13 cellular contexts compared by ENCODE assay signal in the genomic region with DNA sequence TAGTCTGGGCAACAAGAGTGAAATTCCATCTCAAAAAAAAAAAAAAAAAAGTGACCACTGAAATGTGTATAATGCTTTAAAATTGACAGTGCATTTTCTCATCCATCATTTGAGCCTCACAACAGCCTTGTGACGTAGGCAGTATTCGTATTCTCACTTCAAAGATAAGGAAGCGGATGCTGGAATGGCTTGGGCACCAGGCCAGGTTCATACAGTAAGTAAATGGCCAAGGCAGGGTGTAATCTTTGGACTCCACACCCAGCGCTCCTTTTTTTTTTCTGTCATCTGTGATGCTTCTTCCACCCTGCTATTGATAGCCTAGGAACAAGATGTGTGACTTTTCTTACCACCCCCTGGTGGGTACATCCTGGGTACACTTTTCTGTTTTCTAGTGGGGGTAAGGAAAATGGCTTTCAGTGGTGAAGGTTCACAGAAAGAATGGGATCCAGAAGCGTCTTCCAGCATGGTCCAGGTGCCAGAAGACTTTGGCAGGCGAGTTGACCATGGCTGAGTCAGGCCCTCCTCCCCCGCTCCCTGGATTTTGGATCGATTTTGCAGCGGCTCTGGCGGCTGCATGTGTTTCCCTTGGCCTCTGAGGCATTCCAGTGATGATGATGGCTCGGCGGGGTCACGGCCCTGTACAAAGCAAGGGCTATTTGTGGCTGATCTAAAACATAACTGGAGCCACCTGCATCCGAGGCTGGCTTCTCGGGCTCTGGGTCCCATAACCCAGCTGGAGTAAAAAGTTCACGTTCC.
DNase-seq lines count a peak whose midpoint lies in the region; ATAC-seq, FAIRE-seq and TF ChIP-seq lines count a peak whose summit lies in the region.
"Had no signal": no experiment of that assay in that cellular context is flagged by ENCODE, and none has a peak within 500 bp of the region (broad histone marks: within the 10 kb centered on the region; RNA-seq: fewer than 3 reads in every experiment).

No MANE protein-coding gene starts in this region.

- no peak overlapping the region for H3K56ac ChIP-seq in mesendoderm (ENCODE audit: low read length)

- in situ Hi-C loops in K562 (cut with MboI), result no loop called here

- H3K4ac ChIP-seq in mesendoderm (ENCODE audit: low read depth, low read length), result no peak overlapping the region

- no peaks in the 10 kb centered on the region for H4K20me1 ChIP-seq in K562 (replicated peaks; ENCODE audit: control insufficient read depth, insufficient read depth, low read length)

- no peaks in the 10 kb centered on the region for H3K79me1 ChIP-seq in mesendoderm (ENCODE audit: low read length)

- CTCF ChIA-PET in K562 (lab: Yijun Ruan, JAX; ENCODE audit: low intra/inter-chr PET ratio), result no interaction called here

- no peak overlapping the region for H3K18ac ChIP-seq in mesendoderm (ENCODE audit: low read length)

- no peaks in the 10 kb centered on the region for H3K9me3 ChIP-seq in K562 (replicated peaks; ENCODE audit: control insufficient read depth, insufficient read depth, low read depth, low read length)
- no peaks in the 10 kb centered on the region for H3K9me3 ChIP-seq in right cardiac atrium (ENCODE audit: control insufficient read depth, low read length)
- H3K9me3 ChIP-seq in sigmoid colon, result peaks cover 0 to 3% (median 0%) of the 10 kb centered on the region in 4 donors

- POLR2A ChIA-PET in K562 (lab: Yijun Ruan, JAX), result interaction anchor here (0.6 kb wide), 1 partner anchor 84 kb away, joined by 3 read pairs; no protein-coding TSS in a partner anchor

- H3K36me3 ChIP-seq in K562 (ENCODE audit: control insufficient read depth, insufficient read depth, low read length) (no peaks in the 10 kb centered on the region), sigmoid colon (no peaks in the 10 kb centered on the region), mesendoderm (ENCODE audit: control insufficient read depth, insufficient read depth, low read length) (no peaks in the 10 kb centered on the region)
- H3K36me3 ChIP-seq: neutrophil had no signal

- H2AFZ ChIP-seq in K562 (ENCODE audit: low read depth, low read length), result no peak overlapping the region

- no peak for TF ChIP-seq EP300 in K562 (IDR thresholded peaks at IDR 0.05; ENCODE audit: low read length)
- TF ChIP-seq EP300 in sigmoid colon (IDR thresholded peaks at IDR 0.05), result no peak

- ATAC-seq in K562 (no peak), right cardiac atrium (peak; percentile 89 to 94), HG02678 (IDR thresholded peaks at IDR 0.05; ENCODE audit: unreplicated experiment) (no peak)

- DNase-seq in K562 (ENCODE audit: extremely low read depth in 1 of 4, low spot score in 3 of 4) (peak in 2 of 4 experiments; percentile 16 to 27), right cardiac atrium (peak; percentile 94 to 97 (median 94)), sigmoid colon (peak; percentile 95), NCI-H1930 (lab: John Stamatoyannopoulos, UW) (no peak), mesendoderm (no peak), AML-193 (lab: John Stamatoyannopoulos, UW) (no peak)
- DNase-seq: CD8-positive, alpha-beta memory T cell; NCI-H345; T-helper 1 cell had no signal

- H2BK15ac ChIP-seq in mesendoderm (replicated peaks; ENCODE audit: low read depth), result no peak overlapping the region

- TF ChIP-seq CTCF in C4-2B (conservative IDR thresholded peaks at IDR 0.05) (no peak), K562 (IDR thresholded peaks at IDR 0.05 in 2 of 3, conservative IDR thresholded peaks at IDR 0.05 in 1 of 3; ENCODE audit: insufficient read depth in 2 of 3, low read depth in 1 of 3, low read length in 3 of 3) (no peak), sigmoid colon (IDR thresholded peaks at IDR 0.05) (no peak)

- H3K79me2 ChIP-seq in K562 (ENCODE audit: control insufficient read depth, insufficient read depth, low read length) (no peaks in the 10 kb centered on the region), mesendoderm (ENCODE audit: control insufficient read depth, insufficient read depth, low read length) (no peaks in the 10 kb centered on the region)

- intact Hi-C loops in K562 (cut with micrococcal nuclease) (no loop called here), right cardiac atrium (cut with DNase I) (no loop called here), sigmoid colon (cut with DNase I) (loop anchor here (5.0 to 10.0 kb wide), 3 partner anchors 66 to 189 kb away; no protein-coding TSS in a partner anchor)

- H3K27me3 ChIP-seq in K562 (ENCODE audit: control insufficient read depth in 2 of 2, insufficient read depth in 2 of 2, low read length in 2 of 2), result peaks cover 0 to 8% of the 10 kb centered on the region in 2 experiments; a peak in 1 of 5 replicates
- no peaks in the 10 kb centered on the region for H3K27me3 ChIP-seq in right cardiac atrium (ENCODE audit: control insufficient read depth, insufficient read depth)
- no peaks in the 10 kb centered on the region for H3K27me3 ChIP-seq in sigmoid colon
- no peaks in the 10 kb centered on the region for H3K27me3 ChIP-seq in mesendoderm (ENCODE audit: insufficient read depth, low read length, poor library complexity)
- H3K27me3 ChIP-seq: neutrophil had no signal

- no peaks in the 10 kb centered on the region for H3K9me1 ChIP-seq in K562 (ENCODE audit: control insufficient read depth, insufficient read depth, low read length)

- H3K27ac ChIP-seq in C4-2B (peak overlapping the region; percentile 17), K562 (ENCODE audit: extremely low read depth, low read depth, low read length) (no peak overlapping the region), right cardiac atrium (ENCODE audit: low read length) (peak overlapping the region; percentile 77), sigmoid colon (peak overlapping the region; percentile 76 to 89 (median 80)), mesendoderm (ENCODE audit: low read depth, low read length) (no peak overlapping the region)
- H3K27ac ChIP-seq: neutrophil had no signal

- no peak overlapping the region for H3K23ac ChIP-seq in mesendoderm (ENCODE audit: low read length)

- H4K5ac ChIP-seq in mesendoderm (ENCODE audit: low read length), result no peak overlapping the region

- no peak for TF ChIP-seq POLR2A in K562 (conservative IDR thresholded peaks at IDR 0.05)
- TF ChIP-seq POLR2A in sigmoid colon (IDR thresholded peaks at IDR 0.05), result no peak

- 3% methylated on average over 12 of the region's 16 CpGs for WGBS in K562 (ENCODE audit: insufficient coverage, low coverage, missing lambda C conversion rate)
- WGBS in right cardiac atrium, result 16% methylated on average over 16 of the region's 16 CpGs
- 30 to 56% methylated on average over 16 of the region's 16 CpGs for WGBS in sigmoid colon, 2 donors
- WGBS in mesendoderm (ENCODE audit: extremely low coverage, insufficient coverage, low lambda C conversion rate), result no CpG with 5 or more reads among the region's 16 CpGs

- no peak overlapping the region for H2BK5ac ChIP-seq in mesendoderm (ENCODE audit: low read length)

- no peak overlapping the region for H2BK120ac ChIP-seq in mesendoderm (ENCODE audit: low read depth, low read length)

- TF ChIP-seq RAD21 in K562 (CRISPR knock-in tag; conservative IDR thresholded peaks at IDR 0.05 in 1 of 2, IDR thresholded peaks at IDR 0.05 in 1 of 2), result no peak

- BruUV-seq in K562 (replicated peaks; lab: Mats Ljungman, UMichigan), result no TSS peak

- no peak for FAIRE-seq in K562 (lab: Jason Lieb, UNC)
- FAIRE-seq: H1 had no signal

- H3K4me2 ChIP-seq in K562 (ENCODE audit: insufficient read depth, low read length) (no peak overlapping the region), mesendoderm (ENCODE audit: low read length) (no peak overlapping the region)

- H4K8ac ChIP-seq in mesendoderm (ENCODE audit: low read depth, low read length), result no peak overlapping the region

- H3K9ac ChIP-seq in K562 (ENCODE audit: insufficient read depth in 1 of 2, low read depth in 2 of 2, low read length in 2 of 2), result no peak overlapping the region
- no peak overlapping the region for H3K9ac ChIP-seq in mesendoderm (ENCODE audit: low read length)

- H2AK5ac ChIP-seq in mesendoderm (ENCODE audit: low read length), result no peak overlapping the region

- H3K4me1 ChIP-seq in K562 (replicated peaks in 1 of 2; ENCODE audit: control insufficient read depth in 2 of 2, insufficient read depth in 2 of 2, low read length in 2 of 2), result no peaks in the 10 kb centered on the region
- peaks cover 18% of the 10 kb centered on the region for H3K4me1 ChIP-seq in right cardiac atrium (ENCODE audit: control insufficient read depth, insufficient read depth, low read length)
- peaks cover 0 to 85% (median 73%) of the 10 kb centered on the region in 4 donors for H3K4me1 ChIP-seq in sigmoid colon
- no peaks in the 10 kb centered on the region for H3K4me1 ChIP-seq in mesendoderm (ENCODE audit: control insufficient read depth, low read depth, low read length)

- H3K4me3 ChIP-seq in K562, result no peak overlapping the region
- H3K4me3 ChIP-seq in right cardiac atrium (ENCODE audit: low read length), result no peak overlapping the region
- H3K4me3 ChIP-seq in sigmoid colon, result no peak overlapping the region
- no peak overlapping the region for H3K4me3 ChIP-seq in mesendoderm (ENCODE audit: low read length)

TF ChIP-seq in K562, 482 proteins besides CTCF, POLR2A, EP300 and RAD21 (continues in another document):
- TF ChIP-seq, protein P1, sequence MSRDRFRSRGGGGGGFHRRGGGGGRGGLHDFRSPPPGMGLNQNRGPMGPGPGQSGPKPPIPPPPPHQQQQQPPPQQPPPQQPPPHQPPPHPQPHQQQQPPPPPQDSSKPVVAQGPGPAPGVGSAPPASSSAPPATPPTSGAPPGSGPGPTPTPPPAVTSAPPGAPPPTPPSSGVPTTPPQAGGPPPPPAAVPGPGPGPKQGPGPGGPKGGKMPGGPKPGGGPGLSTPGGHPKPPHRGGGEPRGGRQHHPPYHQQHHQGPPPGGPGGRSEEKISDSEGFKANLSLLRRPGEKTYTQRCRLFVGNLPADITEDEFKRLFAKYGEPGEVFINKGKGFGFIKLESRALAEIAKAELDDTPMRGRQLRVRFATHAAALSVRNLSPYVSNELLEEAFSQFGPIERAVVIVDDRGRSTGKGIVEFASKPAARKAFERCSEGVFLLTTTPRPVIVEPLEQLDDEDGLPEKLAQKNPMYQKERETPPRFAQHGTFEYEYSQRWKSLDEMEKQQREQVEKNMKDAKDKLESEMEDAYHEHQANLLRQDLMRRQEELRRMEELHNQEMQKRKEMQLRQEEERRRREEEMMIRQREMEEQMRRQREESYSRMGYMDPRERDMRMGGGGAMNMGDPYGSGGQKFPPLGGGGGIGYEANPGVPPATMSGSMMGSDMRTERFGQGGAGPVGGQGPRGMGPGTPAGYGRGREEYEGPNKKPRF (IDR thresholded peaks at IDR 0.05; ENCODE audit: low read depth, low read length), result no peak
- TF ChIP-seq MCM2 (IDR thresholded peaks at IDR 0.05; ENCODE audit: low read depth) (no peak), HDAC3 (IDR thresholded peaks at IDR 0.05; ENCODE audit: borderline replicate concordance, partially characterized antibody) (no peak), NFIC (IDR thresholded peaks at IDR 0.05) (peak; percentile 51), ZNF121 (CRISPR knock-in tag; conservative IDR thresholded peaks at IDR 0.05) (no peak), ZNF384 (IDR thresholded peaks at IDR 0.05; ENCODE audit: low read depth, low read length) (0 out of 2 replicates have a peak, but pooled peaks have one; percentile 20), ATF1 (CRISPR knock-in tag; IDR thresholded peaks at IDR 0.05) (no peak), ATF1 (tag; IDR thresholded peaks at IDR 0.05) (peak; percentile 35; the same call in 1 of the 2 replicates)

Comparison
In these comparisons a context has a peak if more than half of its experiments do, and no peak if none do; other contexts are left out.
1. H3K27ac ChIP-seq: peak in C4-2B (single experiment), right cardiac atrium (single experiment) and sigmoid colon (4 of 4); none in K562 (single experiment) and mesendoderm (single experiment).
2. ATAC-seq: peak in right cardiac atrium (2 of 2); none in K562 (single experiment) and HG02678 (single experiment).
3. DNase-seq: peak in right cardiac atrium (3 of 3) and sigmoid colon (single experiment); none in NCI-H1930 (0 of 2), mesendoderm (single experiment) and AML-193 (0 of 2).